ENCODE assay signal across 1 cellular context in the genomic region with DNA sequence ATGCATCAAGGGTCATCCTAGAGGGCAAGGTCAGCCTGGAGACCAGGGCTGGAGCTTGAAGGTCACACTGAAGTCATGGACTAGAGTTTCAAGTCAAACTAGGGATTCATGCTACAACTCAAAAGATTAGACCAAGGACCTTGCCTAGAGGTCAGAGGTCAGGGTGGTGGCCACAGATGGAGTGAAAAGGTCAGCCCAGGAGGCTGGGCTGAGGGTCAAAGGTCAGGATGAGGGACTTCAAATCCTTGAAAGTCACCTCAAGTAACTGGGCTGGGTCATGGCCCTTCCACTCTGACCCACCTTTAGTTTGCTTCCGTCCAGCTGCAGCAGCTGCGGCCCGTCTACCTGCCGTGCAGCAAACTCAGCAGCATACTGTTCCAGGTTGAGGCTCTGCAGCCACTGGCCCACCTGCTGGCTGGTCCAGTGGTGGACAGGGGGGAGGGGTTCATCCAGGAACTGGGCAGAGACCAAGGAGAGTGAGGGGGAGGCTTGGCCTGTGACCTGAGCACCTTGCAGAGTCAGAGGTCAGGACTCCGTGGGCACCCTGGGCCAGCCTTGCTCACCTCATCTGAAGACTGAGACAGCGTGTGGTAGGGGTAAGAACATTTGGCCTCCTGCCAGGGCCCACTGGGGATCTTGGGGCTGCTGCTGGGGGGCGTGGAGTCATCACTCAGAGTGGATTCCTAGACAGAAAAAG.
TF ChIP-seq lines count a peak whose summit lies in the region.

No MANE protein-coding gene starts in this region.

TF ChIP-seq in WTC11, 78 proteins besides CTCF, POLR2A, EP300 and RAD21:
- TF ChIP-seq, protein P1, sequence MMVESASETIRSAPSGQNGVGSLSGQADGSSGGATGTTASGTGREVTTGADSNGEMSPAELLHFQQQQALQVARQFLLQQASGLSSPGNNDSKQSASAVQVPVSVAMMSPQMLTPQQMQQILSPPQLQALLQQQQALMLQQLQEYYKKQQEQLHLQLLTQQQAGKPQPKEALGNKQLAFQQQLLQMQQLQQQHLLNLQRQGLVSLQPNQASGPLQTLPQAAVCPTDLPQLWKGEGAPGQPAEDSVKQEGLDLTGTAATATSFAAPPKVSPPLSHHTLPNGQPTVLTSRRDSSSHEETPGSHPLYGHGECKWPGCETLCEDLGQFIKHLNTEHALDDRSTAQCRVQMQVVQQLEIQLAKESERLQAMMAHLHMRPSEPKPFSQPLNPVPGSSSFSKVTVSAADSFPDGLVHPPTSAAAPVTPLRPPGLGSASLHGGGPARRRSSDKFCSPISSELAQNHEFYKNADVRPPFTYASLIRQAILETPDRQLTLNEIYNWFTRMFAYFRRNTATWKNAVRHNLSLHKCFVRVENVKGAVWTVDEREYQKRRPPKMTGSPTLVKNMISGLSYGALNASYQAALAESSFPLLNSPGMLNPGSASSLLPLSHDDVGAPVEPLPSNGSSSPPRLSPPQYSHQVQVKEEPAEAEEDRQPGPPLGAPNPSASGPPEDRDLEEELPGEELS (CRISPR knock-in tag; IDR thresholded peaks at IDR 0.05) = no peak
- TF ChIP-seq, protein P2, sequence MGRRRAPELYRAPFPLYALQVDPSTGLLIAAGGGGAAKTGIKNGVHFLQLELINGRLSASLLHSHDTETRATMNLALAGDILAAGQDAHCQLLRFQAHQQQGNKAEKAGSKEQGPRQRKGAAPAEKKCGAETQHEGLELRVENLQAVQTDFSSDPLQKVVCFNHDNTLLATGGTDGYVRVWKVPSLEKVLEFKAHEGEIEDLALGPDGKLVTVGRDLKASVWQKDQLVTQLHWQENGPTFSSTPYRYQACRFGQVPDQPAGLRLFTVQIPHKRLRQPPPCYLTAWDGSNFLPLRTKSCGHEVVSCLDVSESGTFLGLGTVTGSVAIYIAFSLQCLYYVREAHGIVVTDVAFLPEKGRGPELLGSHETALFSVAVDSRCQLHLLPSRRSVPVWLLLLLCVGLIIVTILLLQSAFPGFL (CRISPR knock-in tag; IDR thresholded peaks at IDR 0.05; ENCODE audit: borderline replicate concordance) = 0 out of 2 replicates have a peak, but pooled peaks have one; percentile 37
